In genomic region chr11:407651-408080, GRCh38 we compare ENCODE assay signal across 10 cellular contexts. TPM values are rescaled to one million over a fixed set of nuclear protein-coding genes. Genes with fewer than 3 reads are reported as not detected.
DNase-seq lines count a peak whose midpoint lies in the region; TF ChIP-seq lines count a peak whose summit lies in the region.
"Had no signal": no experiment of that assay in that cellular context is flagged by ENCODE, and none has a peak within 500 bp of the region (broad histone marks: within the 10 kb centered on the region; RNA-seq: fewer than 3 reads in every experiment).

No MANE protein-coding gene starts in this region.

- H3K79me2 ChIP-seq in mammary epithelial cell (ENCODE audit: insufficient read depth, low read length), result peaks cover 25% of the 10 kb centered on the region

- dilution Hi-C loops in mammary epithelial cell (cut with HindIII; ENCODE audit: low sequenced_read_pairs), result no loop called here

- BruUV-seq in mammary epithelial cell (replicated peaks; lab: Mats Ljungman, UMichigan), result no TSS peak

- TF ChIP-seq CTCF in breast epithelium (IDR thresholded peaks at IDR 0.05) (no peak), mammary epithelial cell (conservative IDR thresholded peaks at IDR 0.05 in 1 of 2, IDR thresholded peaks at IDR 0.05 in 1 of 2; ENCODE audit: extremely low read depth in 1 of 2, insufficient read depth in 1 of 2, low read depth in 1 of 2, low read length in 2 of 2) (no peak), tibial artery (IDR thresholded peaks at IDR 0.05) (no peak)

- H3K27ac ChIP-seq in breast epithelium (peak overlapping the region; percentile 33 to 68), mammary epithelial cell (ENCODE audit: insufficient read depth, low read depth, low read length) (no peak overlapping the region), SK-N-MC (no peak overlapping the region), tibial artery (no peak overlapping the region)

- H2AFZ ChIP-seq in mammary epithelial cell (ENCODE audit: low read depth, low read length), result no peak overlapping the region

- no peak overlapping the region for H3K4me2 ChIP-seq in mammary epithelial cell (ENCODE audit: insufficient read depth, low read depth, low read length)

- intact Hi-C loops in breast epithelium (cut with DNase I; ENCODE audit: low total_unique reads), result no loop called here
- intact Hi-C loops in mammary epithelial cell (cut with micrococcal nuclease), result loop anchor here (2.0 kb wide), 1 partner anchor 43 kb away; the partner anchor contains the start of gene PTDSS2
- intact Hi-C loops in tibial artery (cut with DNase I; ENCODE audit: low total_unique reads), result no loop called here

- H3K9me3 ChIP-seq in breast epithelium (no peaks in the 10 kb centered on the region), mammary epithelial cell (replicated peaks; ENCODE audit: insufficient read depth, low read length) (no peaks in the 10 kb centered on the region), SK-N-MC (ENCODE audit: low read depth, low read length) (no peaks in the 10 kb centered on the region), iPS-15b (ENCODE audit: control insufficient read depth, insufficient read depth, low read length) (no peaks in the 10 kb centered on the region), tibial artery (no peaks in the 10 kb centered on the region)

- TF ChIP-seq POLR2A in breast epithelium (IDR thresholded peaks at IDR 0.05), result no peak

- no peak for DNase-seq in breast epithelium (ENCODE audit: low spot score in 2 of 2)
- no peak for DNase-seq in mammary epithelial cell
- DNase-seq in SK-N-MC (ENCODE audit: low read depth, low spot score), result no peak
- DNase-seq in tibial artery, result no peak
- no peak for DNase-seq in NCI-H1930 (lab: John Stamatoyannopoulos, UW)
- DNase-seq in T-helper 9 cell, result no peak
- DNase-seq in NCI-H1436 treated with DMSO at 0.1 percent for 48 hours (lab: John Stamatoyannopoulos, UW), result no peak

- H3K4me3 ChIP-seq in breast epithelium (peak overlapping the region in 2 of 3 donors; percentile 51 to 76), mammary epithelial cell (replicated peaks in 1 of 3; ENCODE audit: insufficient read depth in 1 of 3, low read depth in 2 of 3, low read length in 3 of 3) (no peak overlapping the region), SK-N-MC (peak overlapping the region; percentile 40; the same call in 1 of the 2 replicates), iPS-15b (ENCODE audit: low read depth, low read length) (peak overlapping the region; percentile 19), tibial artery (peak overlapping the region; percentile 56 to 66)

- H4K20me1 ChIP-seq in mammary epithelial cell (ENCODE audit: insufficient read depth, low read length), result peaks cover 6% of the 10 kb centered on the region

- in situ Hi-C loops in mammary epithelial cell (cut with MboI; ENCODE audit: low sequenced_read_pairs in 2 of 2), result no loop called here

- 83% methylated on average over 8 of the region's 28 CpGs for WGBS in mammary epithelial cell (ENCODE audit: low coverage, missing lambda C conversion rate)

- H3K4me1 ChIP-seq in breast epithelium, result peaks cover 0 to 6% of the 10 kb centered on the region in 2 donors
- peaks cover 11% of the 10 kb centered on the region for H3K4me1 ChIP-seq in mammary epithelial cell (ENCODE audit: insufficient read depth, low read length)
- no peaks in the 10 kb centered on the region for H3K4me1 ChIP-seq in iPS-15b (ENCODE audit: control insufficient read depth, insufficient read depth, low read length)
- peaks cover 0 to 31% (median 17%) of the 10 kb centered on the region in 4 donors for H3K4me1 ChIP-seq in tibial artery

- no peaks in the 10 kb centered on the region for H3K27me3 ChIP-seq in breast epithelium
- no peaks in the 10 kb centered on the region for H3K27me3 ChIP-seq in mammary epithelial cell (ENCODE audit: insufficient read depth, low read length)
- no peaks in the 10 kb centered on the region for H3K27me3 ChIP-seq in iPS-15b (ENCODE audit: control insufficient read depth, insufficient read depth, low read length)
- H3K27me3 ChIP-seq in tibial artery, result peaks cover 0 to 28% of the 10 kb centered on the region in 2 donors

- H3K9ac ChIP-seq in mammary epithelial cell (ENCODE audit: insufficient read depth, low read length), result no peak overlapping the region
- no peak overlapping the region for H3K9ac ChIP-seq in SK-N-MC (ENCODE audit: insufficient read length)
- H3K9ac ChIP-seq in iPS-15b (ENCODE audit: low read depth, low read length), result no peak overlapping the region

- H3K36me3 ChIP-seq in breast epithelium (no peaks in the 10 kb centered on the region), mammary epithelial cell (ENCODE audit: insufficient read depth, low read length) (peaks cover 12% of the 10 kb centered on the region), SK-N-MC (ENCODE audit: insufficient read depth, low read length) (no peaks in the 10 kb centered on the region), iPS-15b (ENCODE audit: control insufficient read depth, insufficient read depth, low read length) (peaks cover 19% of the 10 kb centered on the region), tibial artery (peaks cover 0 to 22% (median 0%) of the 10 kb centered on the region in 3 donors)

- CTCF ChIA-PET in mammary epithelial cell (lab: Charles Lee; ENCODE audit: low non-redundant PET), result no interaction called here

RNA-seq across cellular contexts. Expression of gene SIGIRR, which starts 7.1 kb away (rescaled TPM):
- total RNA-seq in breast epithelium (10 to 100 TPM; 37.3 to 49.8 (median 46.5) TPM), mammary epithelial cell (1 to 10 TPM; 1.8 to 5.4 TPM)
- polyA plus RNA-seq in mammary epithelial cell, result 1.6 TPM
- not detected for polyA minus RNA-seq in mammary epithelial cell

RNA-seq across cellular contexts. Expression of gene PKP3, which starts 13.7 kb away (rescaled TPM):
- total RNA-seq in breast epithelium, result 10 to 100 TPM in 2 of 3 donors, under 1 TPM in 1; 0.32 to 60.9 (median 36.7) TPM
- 100 to 1,000 TPM; 248 to 274 TPM for total RNA-seq in mammary epithelial cell
- polyA plus RNA-seq in mammary epithelial cell, result 149 TPM
- polyA minus RNA-seq in mammary epithelial cell, result 62.8 TPM
- total RNA-seq: activated T-helper 1 cell treated with anti-CD3 and anti-CD28 coated beads, Interleukin-12 subunit alpha, Interleukin-12 subunit beta, Interleukin-2, Interleukin-4 antibody, amounts not matched to agents 30 ng/mL and 10 ng/mL and 1 ng/mL, durations not matched to agents 14 hours and 24 hours and 36 hours had no signal
- polyA plus RNA-seq: neural cell had no signal

RNA-seq across cellular contexts. Expression of gene ANO9, which starts 34.1 kb away (rescaled TPM):
- total RNA-seq in breast epithelium (10 to 100 TPM in 1 of 3 donors, 1 to 10 TPM in 1, under 1 TPM in 1; 0.32 to 14.2 (median 9.8) TPM), mammary epithelial cell (10 to 100 TPM; 11.3 to 31.2 TPM)
- 16.6 TPM for polyA plus RNA-seq in mammary epithelial cell
- polyA minus RNA-seq in mammary epithelial cell, result 12.6 TPM
- polyA plus RNA-seq: neural cell had no signal

RNA-seq across cellular contexts. Expression of gene B4GALNT4, which starts 38.4 kb away (rescaled TPM):
- 10 to 100 TPM in 1 of 3 donors, 1 to 10 TPM in 1, under 1 TPM in 1; 0.48 to 11.3 (median 8.2) TPM for total RNA-seq in breast epithelium
- total RNA-seq in mammary epithelial cell, result 10 to 100 TPM in 1 of 2 donors, 1 to 10 TPM in 1; 1.5 to 16.2 TPM
- polyA plus RNA-seq in mammary epithelial cell, result 7.6 TPM
- polyA minus RNA-seq in mammary epithelial cell, result 5.0 TPM

RNA-seq across cellular contexts. Expression of gene PTDSS2, which starts 42.4 kb away (rescaled TPM):
- total RNA-seq in breast epithelium (10 to 100 TPM; 23.8 to 53.7 (median 33.1) TPM), mammary epithelial cell (10 to 100 TPM; 30.8 to 34.5 TPM)
- 32.6 TPM for polyA plus RNA-seq in mammary epithelial cell
- polyA minus RNA-seq in mammary epithelial cell, result 41.4 TPM

Comparison
In these comparisons a context has a peak if more than half of its experiments do, and no peak if none do; other contexts are left out.
1. H3K27ac ChIP-seq: peak in breast epithelium (2 of 2); none in mammary epithelial cell (single experiment), SK-N-MC (single experiment) and tibial artery (0 of 2).
2. H3K4me3 ChIP-seq: peak in breast epithelium (2 of 3), SK-N-MC (single experiment), iPS-15b (single experiment) and tibial artery (2 of 2); none in mammary epithelial cell (0 of 3).
3. RNA of gene SIGIRR, which starts 7.1 kb away (total RNA-seq): 37.3 to 49.8 TPM in breast epithelium; 1.8 to 5.4 TPM in mammary epithelial cell; every median in the first group is over 4 times any median in the second.
4. RNA of gene PKP3, which starts 13.7 kb away (total RNA-seq): 248 to 274 TPM in mammary epithelial cell; 0.32 to 60.9 TPM in breast epithelium; every median in the first group is over 4 times any median in the second.